In genomic region chr6:150142657-150143501, GRCh38 we compare ENCODE assay signal across 8 cellular contexts. TPM values are rescaled to one million over a fixed set of nuclear protein-coding genes. Genes with fewer than 3 reads are reported as not detected.
DNase-seq lines count a peak whose midpoint lies in the region; ATAC-seq and TF ChIP-seq lines count a peak whose summit lies in the region.

TSS of gene PPP1R14C (plus strand) at chr6:150143044. CDS start at chr6:150143193, 149 bp downstream.

- TF ChIP-seq CTCF in right atrium auricular region (IDR thresholded peaks at IDR 0.05), result no peak

- no peak for ATAC-seq in HG03196 (IDR thresholded peaks at IDR 0.05; ENCODE audit: unreplicated experiment)
- ATAC-seq in HG03135 (IDR thresholded peaks at IDR 0.05; ENCODE audit: unreplicated experiment), result no peak

- H3K9me3 ChIP-seq in ES-I3 (ENCODE audit: control insufficient read depth, insufficient read depth, low read length) (no peaks in the 10 kb centered on the region), right atrium auricular region (no peaks in the 10 kb centered on the region)

- H3K4me3 Mint-ChIP-seq in activated naive CD8-positive, alpha-beta T cell treated with anti-CD3 and anti-CD28 coated beads for 36 hours, result peak within 1 kb of the TSS; percentile 50

- H3K9me3 Mint-ChIP-seq in activated naive CD8-positive, alpha-beta T cell treated with anti-CD3 and anti-CD28 coated beads for 36 hours, result peaks cover under 1% of the 10 kb centered on the region

- H3K36me3 ChIP-seq in ES-I3 (ENCODE audit: insufficient read depth, low read length) (no peaks in the 10 kb centered on the region), right atrium auricular region (no peaks in the 10 kb centered on the region)

- H3K27ac ChIP-seq in right atrium auricular region, result peak within 1 kb of the TSS; percentile 75 to 89

- H3K27me3 Mint-ChIP-seq in activated naive CD8-positive, alpha-beta T cell treated with anti-CD3 and anti-CD28 coated beads for 36 hours, result peaks cover 77% of the 10 kb centered on the region

- H3K27me3 ChIP-seq in right atrium auricular region, result no peaks in the 10 kb centered on the region

- H3K36me3 Mint-ChIP-seq in activated naive CD8-positive, alpha-beta T cell treated with anti-CD3 and anti-CD28 coated beads for 36 hours, result no peaks in the 10 kb centered on the region

- DNase-seq in NCI-H1694 treated with DMSO at 0.1 percent for 48 hours (lab: John Stamatoyannopoulos, UW) (peak; percentile 25), right atrium auricular region (ENCODE audit: low spot score) (no peak), renal cortical epithelial cell (ENCODE audit: low read depth) (peak; percentile 40), RPMI8226 (no peak)
- DNase-seq in activated naive CD8-positive, alpha-beta T cell treated with anti-CD3 and anti-CD28 coated beads for 36 hours, result peak; percentile 41

- no peak within 1 kb of the TSS for H3K27ac Mint-ChIP-seq in activated naive CD8-positive, alpha-beta T cell treated with anti-CD3 and anti-CD28 coated beads for 36 hours

- peaks cover 10% of the 10 kb centered on the region for H3K4me1 Mint-ChIP-seq in activated naive CD8-positive, alpha-beta T cell treated with anti-CD3 and anti-CD28 coated beads for 36 hours

- H3K4me1 ChIP-seq in ES-I3 (ENCODE audit: insufficient read depth, low read length) (peaks cover 8% of the 10 kb centered on the region), right atrium auricular region (peaks cover 0 to 19% of the 10 kb centered on the region in 2 donors)

- H3K9ac ChIP-seq in ES-I3 (ENCODE audit: low read depth, low read length), result peak within 1 kb of the TSS; percentile 63

- H3K4me3 ChIP-seq in right atrium auricular region, result peak within 1 kb of the TSS; percentile 59 to 64

RNA-seq across cellular contexts. Expression of gene PPP1R14C, which starts in this region (rescaled TPM):
- total RNA-seq in activated naive CD8-positive, alpha-beta T cell treated with anti-CD3 and anti-CD28 coated beads for 36 hours, result under 1 TPM; 0.33 to 0.44 TPM
- total RNA-seq in right atrium auricular region, result 100 to 1,000 TPM in 1 of 2 donors, 10 to 100 TPM in 1; 85.4 to 130 TPM
- 17.0 and 25.5 TPM in 2 replicates for total RNA-seq in renal cortical epithelial cell

Comparison
In these comparisons a context has a peak if more than half of its experiments do, and no peak if none do; other contexts are left out.
1. RNA of gene PPP1R14C (total RNA-seq): 85.4 to 130 TPM in right atrium auricular region and 17.0 to 25.5 TPM in renal cortical epithelial cell; 0.33 to 0.44 TPM in activated naive CD8-positive, alpha-beta T cell treated with anti-CD3 and anti-CD28 coated beads for 36 hours; every median in the first group is over 10 times any median in the second.
2. Peak in DNase-seq in activated naive CD8-positive, alpha-beta T cell treated with anti-CD3 and anti-CD28 coated beads for 36 hours; RNA of the gene not detected or under 1 TPM.
3. DNase-seq: peak in NCI-H1694 treated with DMSO at 0.1 percent for 48 hours (single experiment) and renal cortical epithelial cell (single experiment); none in right atrium auricular region (single experiment) and RPMI8226 (single experiment).